In the genomic region with DNA sequence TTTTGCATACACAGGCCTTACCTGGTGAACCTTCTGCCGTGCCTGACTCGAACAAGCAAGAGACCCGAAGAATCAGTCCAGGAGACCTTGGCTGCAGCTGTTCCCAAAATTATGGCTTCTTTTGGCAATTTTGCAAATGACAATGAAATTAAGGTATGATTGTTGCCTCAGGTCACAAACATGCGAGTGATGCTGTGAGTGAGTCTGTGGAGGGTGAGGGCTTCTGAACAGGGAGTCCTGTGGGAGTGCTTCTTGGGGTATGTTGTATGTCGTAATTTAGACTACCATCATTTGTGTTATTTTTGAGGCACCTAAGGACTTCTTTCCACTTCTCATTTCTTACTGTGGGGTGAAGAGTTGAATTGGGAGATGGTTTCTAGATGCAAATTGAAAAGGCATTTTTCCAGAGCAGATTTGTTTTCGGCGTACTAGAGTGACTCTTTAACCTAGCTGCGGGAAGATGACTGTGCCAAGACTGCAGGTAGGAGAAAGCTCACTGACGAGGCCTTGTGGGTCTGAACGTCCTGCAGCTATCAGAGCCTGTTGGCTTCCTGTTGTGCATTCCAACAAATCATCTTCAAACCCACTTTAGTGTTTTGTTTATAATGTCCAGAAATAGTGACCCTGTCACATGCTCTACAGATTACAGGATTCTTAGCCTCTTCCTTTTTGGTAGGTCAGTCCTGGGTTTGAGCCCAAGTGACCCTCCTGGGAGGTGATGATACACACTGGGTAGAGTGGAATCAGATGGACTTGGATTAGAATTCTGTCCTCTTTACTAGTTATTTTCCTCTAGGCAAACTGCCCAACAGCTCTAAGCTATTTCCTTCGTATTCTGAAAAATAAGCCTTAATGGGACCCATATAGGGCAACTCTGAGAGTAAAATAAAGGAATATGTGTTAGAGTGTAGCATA, we compare ENCODE assay signal across 12 cellular contexts. TPM values are rescaled to one million over a fixed set of nuclear protein-coding genes. Genes with fewer than 3 reads are reported as not detected.
A peak's percentile ranks its signal among the peaks of the same experiment; 100 is the strongest.
DNase-seq lines count a peak whose midpoint lies in the region; ATAC-seq lines count a peak whose summit lies in the region.
"Had no signal": no experiment of that assay in that cellular context is flagged by ENCODE, and none has a peak within 500 bp of the region (broad histone marks: within the 10 kb centered on the region; RNA-seq: fewer than 3 reads in every experiment).

No MANE protein-coding gene starts in this region.

- DNase-seq in AG08396 (ENCODE audit: low spot score) (peak; percentile 10), Right ventricle myocardium superior (no peak), sciatic nerve (ENCODE audit: low spot score) (peak; percentile 72), NCI-H146 (lab: John Stamatoyannopoulos, UW) (no peak)
- DNase-seq: NCI-H446 treated with DMSO at 0.1 percent for 48 hours had no signal

- 60 to 80% (median 66%) methylated on average over 11 of the region's 11 CpGs for WGBS in adipose tissue, 3 donors

- intact Hi-C loops in Right ventricle myocardium superior (cut with DNase I): no loop called here
- intact Hi-C loops in sciatic nerve (cut with DNase I): no loop called here

- ATAC-seq in Right ventricle myocardium superior (ENCODE audit: poor library complexity) (peak; percentile 24), sciatic nerve (peak; percentile 82), HG03342 (IDR thresholded peaks at IDR 0.05; ENCODE audit: unreplicated experiment) (no peak), esophagus mucosa (no peak), GM19324 (IDR thresholded peaks at IDR 0.05; ENCODE audit: low FRiP score, unreplicated experiment) (no peak)

- peak overlapping the region; percentile 54 for H3K27ac ChIP-seq in adipose tissue (ENCODE audit: low read depth, low read length)

RNA-seq across cellular contexts. Expression of a gene that starts 33.0 kb away (rescaled TPM):
- polyA plus RNA-seq in adipose tissue: 10 to 100 TPM; 10.2 to 19.0 (median 12.2) TPM
- total RNA-seq in Right ventricle myocardium superior (23.9 TPM), sciatic nerve (67.8 TPM), esophagus mucosa (39.6 TPM)

RNA-seq across cellular contexts. Expression of a gene that starts 33.2 kb away (rescaled TPM):
- not detected for polyA plus RNA-seq in adipose tissue
- total RNA-seq in Right ventricle myocardium superior (not detected), sciatic nerve (not detected), esophagus mucosa (not detected)
- total RNA-seq: kidney epithelial cell, temporal lobe had no signal
- polyA plus RNA-seq: BJ had no signal

Comparison
In these comparisons a context has a peak if more than half of its experiments do, and no peak if none do; other contexts are left out.
1. DNase-seq: peak in AG08396 (single experiment) and sciatic nerve (single experiment); none in Right ventricle myocardium superior (single experiment) and NCI-H146 (single experiment).
2. ATAC-seq: peak in Right ventricle myocardium superior (single experiment) and sciatic nerve (single experiment); none in HG03342 (single experiment), esophagus mucosa (single experiment) and GM19324 (single experiment).